23 cellular contexts compared by ENCODE assay signal in the genomic region with DNA sequence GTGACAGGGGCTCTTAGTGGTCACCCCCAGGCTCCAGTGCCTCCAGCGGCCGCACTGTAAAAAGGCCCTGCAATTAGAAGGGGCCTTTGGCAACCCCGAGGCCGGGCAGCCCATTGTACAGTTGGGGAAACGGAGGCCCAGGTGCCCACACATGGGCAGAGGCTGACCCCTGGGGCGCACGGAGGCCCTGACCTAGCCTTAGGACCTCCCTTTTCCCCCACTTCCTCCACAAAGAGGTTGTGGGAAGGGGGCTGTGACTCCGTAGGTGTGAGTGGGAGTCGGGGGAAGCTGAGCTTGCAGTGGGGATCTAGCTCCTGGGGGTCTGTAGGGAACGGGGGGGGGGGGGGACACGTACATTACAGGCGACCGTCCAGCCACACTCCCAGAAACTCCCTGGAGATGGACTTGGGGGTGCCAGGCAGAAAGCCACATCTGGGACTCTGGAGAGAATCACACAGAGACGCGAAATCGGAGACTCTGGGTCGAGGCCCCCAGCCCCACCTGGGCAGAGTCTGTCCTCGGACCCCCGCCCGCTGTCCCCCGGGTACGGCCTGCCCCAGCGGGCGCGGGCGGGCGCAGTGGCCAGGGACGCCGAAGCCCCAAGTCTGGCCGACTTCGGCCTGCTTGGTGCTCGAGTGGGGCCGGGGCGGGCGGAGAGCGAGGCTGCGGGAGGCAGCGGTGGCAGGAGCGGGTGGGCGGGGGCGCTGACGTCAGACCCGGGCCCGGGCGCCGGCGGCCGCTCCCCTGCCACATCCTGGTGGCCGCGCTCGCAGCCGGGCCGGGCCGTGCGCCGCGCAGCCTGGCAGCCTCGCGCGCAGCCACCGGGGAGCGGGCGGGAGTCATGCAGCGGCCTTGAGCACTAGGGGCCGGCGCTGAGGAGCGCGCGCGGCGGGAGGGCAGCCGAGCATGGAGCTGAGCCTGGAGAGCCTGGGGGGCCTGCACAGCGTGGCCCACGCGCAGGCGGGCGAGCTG. TPM values are rescaled to one million over a fixed set of nuclear protein-coding genes. Genes with fewer than 3 reads are reported as not detected.
A peak's percentile ranks its signal among the peaks of the same experiment; 100 is the strongest.
DNase-seq lines count a peak whose midpoint lies in the region; ATAC-seq and TF ChIP-seq lines count a peak whose summit lies in the region.
"Had no signal": no experiment of that assay in that cellular context is flagged by ENCODE, and none has a peak within 500 bp of the region (broad histone marks: within the 10 kb centered on the region; RNA-seq: fewer than 3 reads in every experiment).

Gene ONECUT3 (plus strand): TSS at position 750 of the 972 bp plus-strand sequence. CDS start 157 bp downstream, at position 907.

- H2AFZ ChIP-seq in mammary epithelial cell (ENCODE audit: low read depth, low read length) (no peak within 1 kb of the TSS), OCI-LY7 (ENCODE audit: low read length) (peak within 1 kb of the TSS; percentile 32; the same call in 1 of the 2 replicates)

- CTCF ChIA-PET in mammary epithelial cell (lab: Charles Lee; ENCODE audit: low non-redundant PET), result no interaction called here
- CTCF ChIA-PET in MCF 10A (lab: Yijun Ruan, JAX), result interaction anchor here (0.6 to 1.6 kb wide), 2 partner anchors 81 to 206 kb away, joined by 3 to 4 read pairs; no protein-coding TSS in a partner anchor
- CTCF ChIA-PET in OCI-LY7 (lab: Charles Lee; ENCODE audit: unreplicated experiment), result interaction anchor here (0.7 kb wide), 1 partner anchor 85 kb away, joined by 8 read pairs; no protein-coding TSS in a partner anchor

- in situ Hi-C loops in mammary epithelial cell (cut with MboI; ENCODE audit: low sequenced_read_pairs in 2 of 2), result no loop called here

- H3K36me3 ChIP-seq in mammary epithelial cell (ENCODE audit: insufficient read depth, low read length) (no peaks in the 10 kb centered on the region), OCI-LY7 (ENCODE audit: insufficient read depth, low read length) (no peaks in the 10 kb centered on the region), iPS-15b (ENCODE audit: control insufficient read depth, insufficient read depth, low read length) (no peaks in the 10 kb centered on the region), tibial nerve (no peaks in the 10 kb centered on the region)
- H3K36me3 ChIP-seq: adrenal gland, neutrophil had no signal

- H3K4me1 ChIP-seq in mammary epithelial cell (ENCODE audit: insufficient read depth, low read length) (peaks cover 31% of the 10 kb centered on the region), OCI-LY7 (ENCODE audit: insufficient read depth, low read length, poor library complexity, severe bottlenecking) (peaks cover 21% of the 10 kb centered on the region), iPS-15b (ENCODE audit: control insufficient read depth, insufficient read depth, low read length) (no peaks in the 10 kb centered on the region), tibial nerve (peaks cover 0 to 59% (median 23%) of the 10 kb centered on the region in 4 donors)

- intact Hi-C loops in mammary epithelial cell (cut with micrococcal nuclease), result no loop called here
- intact Hi-C loops in MCF 10A (cut with micrococcal nuclease), result no loop called here
- intact Hi-C loops in OCI-LY7 (cut with micrococcal nuclease; ENCODE audit: unreplicated experiment), result no loop called here

- H3K9me3 Mint-ChIP-seq in MCF 10A (ENCODE audit: unreplicated experiment), result no peaks in the 10 kb centered on the region
- H3K9me3 Mint-ChIP-seq: type B pancreatic cell had no signal

- no peak within 1 kb of the TSS for H3K4me3 ChIP-seq in mammary epithelial cell (replicated peaks in 1 of 3; ENCODE audit: insufficient read depth in 1 of 3, low read depth in 2 of 3, low read length in 3 of 3)
- H3K4me3 ChIP-seq in OCI-LY7 (ENCODE audit: low read depth, low read length, poor library complexity, severe bottlenecking), result no peak within 1 kb of the TSS
- peak within 1 kb of the TSS; percentile 18 for H3K4me3 ChIP-seq in iPS-15b (ENCODE audit: low read depth, low read length)
- no peak within 1 kb of the TSS for H3K4me3 ChIP-seq in tibial nerve
- H3K4me3 ChIP-seq: adrenal gland had no signal

- H3K9me3 ChIP-seq in mammary epithelial cell (replicated peaks; ENCODE audit: insufficient read depth, low read length) (no peaks in the 10 kb centered on the region), OCI-LY7 (ENCODE audit: low read length) (no peaks in the 10 kb centered on the region), iPS-15b (ENCODE audit: control insufficient read depth, insufficient read depth, low read length) (no peaks in the 10 kb centered on the region), tibial nerve (no peaks in the 10 kb centered on the region)
- H3K9me3 ChIP-seq: adrenal gland, neutrophil had no signal

- H3K36me3 Mint-ChIP-seq in MCF 10A (ENCODE audit: insufficient read depth, unreplicated experiment), result no peaks in the 10 kb centered on the region
- H3K36me3 Mint-ChIP-seq: immature natural killer cell, type B pancreatic cell had no signal

- ATAC-seq in GM21360 (IDR thresholded peaks at IDR 0.05; ENCODE audit: unreplicated experiment), result no peak
- ATAC-seq in GM18867 (IDR thresholded peaks at IDR 0.05; ENCODE audit: unreplicated experiment), result no peak
- ATAC-seq: activated CD4-positive, CD25-positive, alpha-beta regulatory T cell treated with anti-CD3 and anti-CD28 coated beads, Interleukin-2, amount 50 U/mL, for 24 hours; right cardiac atrium had no signal

- H3K27me3 ChIP-seq in mammary epithelial cell (ENCODE audit: insufficient read depth, low read length) (peaks cover 51% of the 10 kb centered on the region), iPS-15b (ENCODE audit: control insufficient read depth, insufficient read depth, low read length) (peaks cover 88% of the 10 kb centered on the region), tibial nerve (peaks cover 0 to 87% of the 10 kb centered on the region in 2 donors)

- H3K27ac ChIP-seq in mammary epithelial cell (ENCODE audit: insufficient read depth, low read depth, low read length) (no peak within 1 kb of the TSS), OCI-LY7 (ENCODE audit: low read depth, low read length, poor library complexity, severe bottlenecking) (no peak within 1 kb of the TSS), tibial nerve (no peak within 1 kb of the TSS)
- H3K27ac ChIP-seq: adrenal gland, KMS-11, neutrophil had no signal

- H3K79me2 ChIP-seq in mammary epithelial cell (ENCODE audit: insufficient read depth, low read length) (no peaks in the 10 kb centered on the region), OCI-LY7 (ENCODE audit: insufficient read depth, low read depth, low read length) (no peaks in the 10 kb centered on the region)

- DNase-seq in mammary epithelial cell (no peak), MCF 10A (ENCODE audit: unreplicated experiment) (no peak), OCI-LY7 (ENCODE audit: low spot score) (no peak), putamen (ENCODE audit: low spot score) (no peak), tibial nerve (ENCODE audit: low spot score in 2 of 2) (no peak)
- DNase-seq: central memory CD4-positive, alpha-beta T cell; effector memory CD4-positive, alpha-beta T cell; HCEC 1CT; immature natural killer cell; mesenchymal stem cell; NCI-H1436; stimulated activated CD4-positive, alpha-beta T cell treated with anti-CD3 and anti-CD28 coated beads, Interleukin-4, amount 100 ng/mL, for 24 hours had no signal

- H3K4me2 ChIP-seq in mammary epithelial cell (ENCODE audit: insufficient read depth, low read depth, low read length) (peak within 1 kb of the TSS; percentile 42), OCI-LY7 (ENCODE audit: low read length) (peak within 1 kb of the TSS; percentile 46)
- H3K4me2 ChIP-seq: KMS-11 had no signal

- H3K27me3 Mint-ChIP-seq in MCF 10A (ENCODE audit: insufficient read depth, unreplicated experiment), result peaks cover 47% of the 10 kb centered on the region

- no peak for TF ChIP-seq CTCF in mammary epithelial cell (conservative IDR thresholded peaks at IDR 0.05 in 1 of 2, IDR thresholded peaks at IDR 0.05 in 1 of 2; ENCODE audit: extremely low read depth in 1 of 2, insufficient read depth in 1 of 2, low read depth in 1 of 2, low read length in 2 of 2)
- TF ChIP-seq CTCF in MCF 10A (IDR thresholded peaks at IDR 0.05; ENCODE audit: unreplicated experiment), result no peak
- TF ChIP-seq CTCF in OCI-LY7 (conservative IDR thresholded peaks at IDR 0.05; ENCODE audit: low read length), result peak; percentile 34; the same call in 1 of the 2 replicates
- TF ChIP-seq CTCF in tibial nerve (IDR thresholded peaks at IDR 0.05), result no peak

- dilution Hi-C loops in mammary epithelial cell (cut with HindIII; ENCODE audit: low sequenced_read_pairs), result no loop called here

- TF ChIP-seq POLR2A in tibial nerve (IDR thresholded peaks at IDR 0.05), result no peak

- no peaks in the 10 kb centered on the region for H3K9me2 ChIP-seq in OCI-LY7 (ENCODE audit: insufficient read depth, low read length)

- POLR2A ChIA-PET in MCF 10A (lab: Yijun Ruan, JAX), result no interaction called here
- POLR2A ChIA-PET in OCI-LY7 (lab: Charles Lee), result interaction anchor here (0.5 kb wide), 1 partner anchor 59 kb away, joined by 3 read pairs; no protein-coding TSS in a partner anchor

- H3K4me1 Mint-ChIP-seq in MCF 10A (ENCODE audit: insufficient read depth, unreplicated experiment), result peaks cover 6% of the 10 kb centered on the region

- no peak within 1 kb of the TSS for H3K4me3 Mint-ChIP-seq in MCF 10A (ENCODE audit: unreplicated experiment)
- H3K4me3 Mint-ChIP-seq: immature natural killer cell had no signal

- H3K9ac ChIP-seq in mammary epithelial cell (ENCODE audit: insufficient read depth, low read length) (no peak within 1 kb of the TSS), iPS-15b (ENCODE audit: low read depth, low read length) (no peak within 1 kb of the TSS)
- H3K9ac ChIP-seq: KMS-11 had no signal

- no peak within 1 kb of the TSS for H3K27ac Mint-ChIP-seq in MCF 10A (ENCODE audit: low read depth, unreplicated experiment)
- H3K27ac Mint-ChIP-seq: immature natural killer cell, type B pancreatic cell had no signal

- TF ChIP-seq EP300 in tibial nerve (IDR thresholded peaks at IDR 0.05), result no peak

- WGBS in mammary epithelial cell (ENCODE audit: low coverage, missing lambda C conversion rate), result 3% methylated on average over 8 of the region's 77 CpGs
- 2 to 4% methylated on average over 16 to 37 of the region's 77 CpGs for WGBS in tibial nerve, 2 donors

- no TSS peak for BruUV-seq in mammary epithelial cell (replicated peaks; lab: Mats Ljungman, UMichigan)
- BruUV-seq in MCF 10A (replicated peaks; lab: Mats Ljungman, UMichigan), result no TSS peak
- no TSS peak for BruUV-seq in OCI-LY7 (replicated peaks; lab: Mats Ljungman, UMichigan)

- H4K20me1 ChIP-seq in mammary epithelial cell (ENCODE audit: insufficient read depth, low read length) (peaks cover 2% of the 10 kb centered on the region), OCI-LY7 (ENCODE audit: insufficient read depth, low read length) (no peaks in the 10 kb centered on the region)

RNA-seq across cellular contexts. Expression of gene ONECUT3, which starts in this region (rescaled TPM):
- under 1 TPM in 1 of 2 donors, not detected in 1; 0.09 TPM for total RNA-seq in mammary epithelial cell
- 0.01 TPM for polyA plus RNA-seq in mammary epithelial cell
- polyA minus RNA-seq in mammary epithelial cell, result not detected
- 0.02 TPM in 1 of 2 replicates, not detected in the other for total RNA-seq in MCF 10A (2022)
- not detected in 2 replicates for total RNA-seq in OCI-LY7 (2014; rRNA removed; shearing (Covaris generic))
- not detected in 2 replicates for total RNA-seq in OCI-LY7 (2022)
- total RNA-seq in tibial nerve, result not detected
- total RNA-seq: adrenal gland, frontal cortex, NCI-H460, right cardiac atrium had no signal
- polyA plus RNA-seq: immature natural killer cell, right cardiac atrium had no signal
